ENCODE assay signal across 2 cellular contexts in genomic region chr5:154626876-154627552, GRCh38.
TF ChIP-seq lines count a peak whose summit lies in the region.

No MANE protein-coding gene starts in this region.

TF ChIP-seq in K562, 482 proteins besides CTCF, POLR2A, EP300 and RAD21 (continued from another document):
- no peak for TF ChIP-seq UBTF (IDR thresholded peaks at IDR 0.05; ENCODE audit: borderline replicate concordance in 1 of 2, low read depth in 2 of 2, low read length in 2 of 2)
- peak; percentile 65; the same call in 1 of the 2 replicates for TF ChIP-seq C11orf30 (IDR thresholded peaks at IDR 0.05; ENCODE audit: low read depth)

TF ChIP-seq in SK-N-SH treated with all-trans-retinoic acid at 6 μM for 48 hours, 23 proteins besides CTCF, POLR2A, EP300 and RAD21 (continued from another document):
- TF ChIP-seq PATZ1 (CRISPR knock-in tag; IDR thresholded peaks at IDR 0.05; ENCODE audit: borderline replicate concordance): no peak
- TF ChIP-seq SNAI2 (CRISPR knock-in tag; IDR thresholded peaks at IDR 0.05): no peak
- TF ChIP-seq BACH2 (CRISPR knock-in tag; IDR thresholded peaks at IDR 0.05; ENCODE audit: borderline replicate concordance): no peak
- no peak for TF ChIP-seq CSRNP3 (CRISPR knock-in tag; IDR thresholded peaks at IDR 0.05)
- TF ChIP-seq CSDC2 (CRISPR knock-in tag; IDR thresholded peaks at IDR 0.05): no peak
- no peak for TF ChIP-seq POU6F1 (CRISPR knock-in tag; IDR thresholded peaks at IDR 0.05; ENCODE audit: borderline replicate concordance, low read depth)
- no peak for TF ChIP-seq ESRRG (CRISPR knock-in tag; IDR thresholded peaks at IDR 0.05)
